ENCODE assay signal across 27 cellular contexts in the genomic region with DNA sequence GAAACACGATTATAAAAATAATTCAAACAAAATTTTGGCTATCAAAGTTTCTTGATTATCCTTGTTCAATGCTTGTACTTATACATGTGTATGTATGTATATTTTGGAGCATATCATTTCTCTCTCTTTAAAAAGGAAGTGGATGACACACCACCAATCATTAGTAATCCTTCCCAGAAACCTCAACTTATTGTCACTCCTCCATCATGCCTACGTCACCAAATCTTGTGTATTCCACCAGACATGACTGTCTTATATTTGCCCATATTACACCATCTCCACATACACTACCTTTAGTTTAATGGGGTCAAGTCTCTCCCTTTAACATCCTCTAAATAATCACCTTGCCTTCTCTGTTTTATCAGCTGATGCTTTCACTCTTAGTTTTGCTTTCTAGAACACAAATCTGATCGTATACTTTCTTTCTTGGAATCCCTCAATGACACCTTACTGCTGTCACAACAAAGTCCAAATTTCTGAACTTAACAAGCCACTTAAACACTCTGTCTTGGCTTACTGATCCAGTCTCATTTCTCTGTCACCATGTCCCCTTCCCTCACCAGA.
DNase-seq lines count a peak whose midpoint lies in the region; ATAC-seq and TF ChIP-seq lines count a peak whose summit lies in the region.
"Had no signal": no experiment of that assay in that cellular context is flagged by ENCODE, and none has a peak within 500 bp of the region (broad histone marks: within the 10 kb centered on the region; RNA-seq: fewer than 3 reads in every experiment).

No MANE protein-coding gene starts in this region.

- no peak for TF ChIP-seq CTCF in mammary epithelial cell (conservative IDR thresholded peaks at IDR 0.05 in 1 of 2, IDR thresholded peaks at IDR 0.05 in 1 of 2; ENCODE audit: extremely low read depth in 1 of 2, insufficient read depth in 1 of 2, low read depth in 1 of 2, low read length in 2 of 2)
- TF ChIP-seq CTCF in Calu3 (IDR thresholded peaks at IDR 0.05; ENCODE audit: unreplicated experiment), result no peak

- no peaks in the 10 kb centered on the region for H3K79me2 ChIP-seq in mammary epithelial cell (ENCODE audit: insufficient read depth, low read length)

- H3K4me3 Mint-ChIP-seq in activated naive CD4-positive, alpha-beta T cell treated with anti-CD3 and anti-CD28 coated beads for 36 hours, result no peak overlapping the region
- H3K4me3 Mint-ChIP-seq in Calu3 (ENCODE audit: low read depth, unreplicated experiment), result no peak overlapping the region
- no peak overlapping the region for H3K4me3 Mint-ChIP-seq in activated T-helper 2 cell treated with anti-CD3 and anti-CD28 coated beads, Interferon-gamma antibody, Interleukin-2, Interleukin-4, amounts not matched to agents 10 μg/mL and 5 μg/mL and 100 μg/mL, durations not matched to agents 14 hours and 24 hours and 36 hours (ENCODE audit: low read depth)
- H3K4me3 Mint-ChIP-seq: activated naive CD8-positive, alpha-beta T cell treated with anti-CD3 and anti-CD28 coated beads, Interleukin-2, amount 50 U/mL, for 24 hours; CD8-positive, alpha-beta T cell; HFFc6; IgD-negative memory B cell; natural killer cell; stimulated activated naive CD8-positive, alpha-beta T cell treated with anti-CD3 and anti-CD28 coated beads, Interleukin-15, Interleukin-2, amounts not matched to agents 100 ng/mL and 50 ng/mL, for 24 hours had no signal

- 70% methylated on average over 3 of the region's 3 CpGs for WGBS in mammary epithelial cell (ENCODE audit: low coverage, missing lambda C conversion rate)

- BruUV-seq in mammary epithelial cell (replicated peaks; lab: Mats Ljungman, UMichigan) (no TSS peak), Calu3 (replicated peaks; lab: Mats Ljungman, UMichigan) (no TSS peak)

- H3K27me3 ChIP-seq in MG63 (no peaks in the 10 kb centered on the region), mammary epithelial cell (ENCODE audit: insufficient read depth, low read length) (peaks cover 3% of the 10 kb centered on the region)
- H3K27me3 ChIP-seq: SJCRH30, vagina had no signal

- H3K27ac ChIP-seq in mammary epithelial cell (ENCODE audit: insufficient read depth, low read depth, low read length), result no peak overlapping the region
- H3K27ac ChIP-seq: lower lobe of right lung, SJCRH30, thoracic aorta, vagina had no signal

- H3K4me1 Mint-ChIP-seq in activated naive CD4-positive, alpha-beta T cell treated with anti-CD3 and anti-CD28 coated beads for 36 hours (ENCODE audit: low read depth), result no peaks in the 10 kb centered on the region
- H3K4me1 Mint-ChIP-seq in Calu3 (ENCODE audit: low read depth, unreplicated experiment), result no peaks in the 10 kb centered on the region
- H3K4me1 Mint-ChIP-seq in activated T-helper 2 cell treated with anti-CD3 and anti-CD28 coated beads, Interferon-gamma antibody, Interleukin-2, Interleukin-4, amounts not matched to agents 10 μg/mL and 5 μg/mL and 100 μg/mL, durations not matched to agents 14 hours and 24 hours and 36 hours (ENCODE audit: low read depth), result no peaks in the 10 kb centered on the region
- H3K4me1 Mint-ChIP-seq: activated naive CD8-positive, alpha-beta T cell treated with anti-CD3 and anti-CD28 coated beads, Interleukin-2, amount 50 U/mL, for 24 hours; IgD-negative memory B cell; natural killer cell had no signal

- H3K9me3 ChIP-seq in MG63 (no peaks in the 10 kb centered on the region), mammary epithelial cell (replicated peaks; ENCODE audit: insufficient read depth, low read length) (no peaks in the 10 kb centered on the region)
- H3K9me3 ChIP-seq: lower lobe of right lung, SJCRH30, thoracic aorta, vagina had no signal

- ATAC-seq in activated naive CD4-positive, alpha-beta T cell treated with anti-CD3 and anti-CD28 coated beads, Interleukin-2, amount 50 U/mL, for 72 hours, result no peak
- ATAC-seq: activated naive CD8-positive, alpha-beta T cell treated with anti-CD3 and anti-CD28 coated beads, Interleukin-2, amount 50 U/mL, for 24 hours; CD8-positive, alpha-beta T cell; lower lobe of right lung; natural killer cell had no signal

- no peaks in the 10 kb centered on the region for H4K20me1 ChIP-seq in mammary epithelial cell (ENCODE audit: insufficient read depth, low read length)

- in situ Hi-C loops in mammary epithelial cell (cut with MboI; ENCODE audit: low sequenced_read_pairs in 2 of 2), result no loop called here

- no peak overlapping the region for H3K9ac ChIP-seq in mammary epithelial cell (ENCODE audit: insufficient read depth, low read length)

- CTCF ChIA-PET in activated naive CD4-positive, alpha-beta T cell treated with anti-CD3 and anti-CD28 coated beads for 36 hours (lab: Charles Lee), result no interaction called here
- CTCF ChIA-PET in mammary epithelial cell (lab: Charles Lee; ENCODE audit: low non-redundant PET), result no interaction called here
- CTCF ChIA-PET in Calu3 (lab: Charles Lee), result no interaction called here

- H3K4me2 ChIP-seq in mammary epithelial cell (ENCODE audit: insufficient read depth, low read depth, low read length), result no peak overlapping the region

- H3K4me1 ChIP-seq in mammary epithelial cell (ENCODE audit: insufficient read depth, low read length), result no peaks in the 10 kb centered on the region
- H3K4me1 ChIP-seq: lower lobe of right lung, SJCRH30, vagina had no signal

- DNase-seq in activated naive CD4-positive, alpha-beta T cell treated with anti-CD3 and anti-CD28 coated beads for 36 hours, result no peak
- DNase-seq in activated naive CD4-positive, alpha-beta T cell treated with anti-CD3 and anti-CD28 coated beads, Interleukin-2, amount 50 U/mL, for 72 hours (ENCODE audit: low spot score in 2 of 2), result no peak
- DNase-seq in MG63 (peak; percentile 5), mammary epithelial cell (peak; percentile 4), skeletal muscle cell (ENCODE audit: low read depth) (peak; percentile 7), Calu3 (no peak), T1000 (lab: John Stamatoyannopoulos, UW) (no peak)
- no peak for DNase-seq in activated T-helper 2 cell treated with anti-CD3 and anti-CD28 coated beads, Interferon-gamma antibody, Interleukin-2, Interleukin-4, amounts not matched to agents 10 μg/mL and 5 μg/mL and 100 μg/mL, durations not matched to agents 14 hours and 24 hours and 36 hours (ENCODE audit: low spot score)
- DNase-seq: activated CD4-positive, alpha-beta T cell treated with anti-CD3 and anti-CD28 coated beads for 4 hours; activated effector memory CD4-positive, alpha-beta T cell treated with anti-CD3 and anti-CD28 coated beads, Interleukin-2, amount 50 U/mL, for 16 hours; activated naive CD8-positive, alpha-beta T cell treated with anti-CD3 and anti-CD28 coated beads, Interleukin-2, amount 50 U/mL, for 24 hours; CD8-positive, alpha-beta T cell; head of caudate nucleus; HFFc6; lower lobe of right lung; natural killer cell; NCI-H1105; NCI-H1930; NCI-H2227 treated with DMSO at 0.1 percent for 48 hours; NCI-H69; SJCRH30; small intestine; T-helper 1 cell had no signal

- dilution Hi-C loops in mammary epithelial cell (cut with HindIII; ENCODE audit: low sequenced_read_pairs), result no loop called here

- no peak overlapping the region for H3K4me3 ChIP-seq in MG63
- no peak overlapping the region for H3K4me3 ChIP-seq in mammary epithelial cell (replicated peaks in 1 of 3; ENCODE audit: insufficient read depth in 1 of 3, low read depth in 2 of 3, low read length in 3 of 3)
- no peak overlapping the region for H3K4me3 ChIP-seq in skeletal muscle cell (ENCODE audit: low read depth, low read length)
- H3K4me3 ChIP-seq: lower lobe of right lung, SJCRH30, thoracic aorta, vagina had no signal

- H3K27ac Mint-ChIP-seq in activated naive CD4-positive, alpha-beta T cell treated with anti-CD3 and anti-CD28 coated beads for 36 hours, result peak overlapping the region; percentile 35
- H3K27ac Mint-ChIP-seq in activated naive CD4-positive, alpha-beta T cell treated with anti-CD3 and anti-CD28 coated beads, Interleukin-2, amount 50 U/mL, for 72 hours, result no peak overlapping the region
- no peak overlapping the region for H3K27ac Mint-ChIP-seq in Calu3 (ENCODE audit: unreplicated experiment)
- H3K27ac Mint-ChIP-seq in activated T-helper 2 cell treated with anti-CD3 and anti-CD28 coated beads, Interferon-gamma antibody, Interleukin-2, Interleukin-4, amounts not matched to agents 10 μg/mL and 5 μg/mL and 100 μg/mL, durations not matched to agents 14 hours and 24 hours and 36 hours, result no peak overlapping the region
- H3K27ac Mint-ChIP-seq: activated naive CD8-positive, alpha-beta T cell treated with anti-CD3 and anti-CD28 coated beads, Interleukin-2, amount 50 U/mL, for 24 hours; CD8-positive, alpha-beta T cell; HFFc6; IgD-negative memory B cell; natural killer cell; stimulated activated naive CD8-positive, alpha-beta T cell treated with anti-CD3 and anti-CD28 coated beads, Interleukin-15, Interleukin-2, amounts not matched to agents 100 ng/mL and 50 ng/mL, for 24 hours had no signal

- H3K36me3 ChIP-seq in MG63 (no peaks in the 10 kb centered on the region), mammary epithelial cell (ENCODE audit: insufficient read depth, low read length) (no peaks in the 10 kb centered on the region)
- H3K36me3 ChIP-seq: lower lobe of right lung, SJCRH30, thoracic aorta, vagina had no signal

- H2AFZ ChIP-seq in mammary epithelial cell (ENCODE audit: low read depth, low read length), result no peak overlapping the region

- peaks cover 11% of the 10 kb centered on the region for H3K9me3 Mint-ChIP-seq in activated naive CD4-positive, alpha-beta T cell treated with anti-CD3 and anti-CD28 coated beads for 36 hours
- peaks cover 5 to 11% of the 10 kb centered on the region in 2 donors for H3K9me3 Mint-ChIP-seq in activated naive CD4-positive, alpha-beta T cell treated with anti-CD3 and anti-CD28 coated beads, Interleukin-2, amount 50 U/mL, for 72 hours
- H3K9me3 Mint-ChIP-seq in Calu3 (ENCODE audit: low read depth, unreplicated experiment), result no peaks in the 10 kb centered on the region
- peaks cover 4% of the 10 kb centered on the region for H3K9me3 Mint-ChIP-seq in activated T-helper 2 cell treated with anti-CD3 and anti-CD28 coated beads, Interferon-gamma antibody, Interleukin-2, Interleukin-4, amounts not matched to agents 10 μg/mL and 5 μg/mL and 100 μg/mL, durations not matched to agents 14 hours and 24 hours and 36 hours

- intact Hi-C loops in activated naive CD4-positive, alpha-beta T cell treated with anti-CD3 and anti-CD28 coated beads for 36 hours (cut with micrococcal nuclease), result no loop called here
- intact Hi-C loops in mammary epithelial cell (cut with micrococcal nuclease), result no loop called here
- intact Hi-C loops in Calu3 (cut with micrococcal nuclease; ENCODE audit: unreplicated experiment), result no loop called here
- intact Hi-C loops in activated T-helper 2 cell treated with anti-CD3 and anti-CD28 coated beads, Interferon-gamma antibody, Interleukin-2, Interleukin-4, amounts not matched to agents 10 μg/mL and 5 μg/mL and 100 μg/mL, durations not matched to agents 14 hours and 24 hours and 36 hours (cut with micrococcal nuclease), result no loop called here

- no peaks in the 10 kb centered on the region for H3K27me3 Mint-ChIP-seq in activated naive CD4-positive, alpha-beta T cell treated with anti-CD3 and anti-CD28 coated beads for 36 hours (ENCODE audit: low read depth)
- no peaks in the 10 kb centered on the region for H3K27me3 Mint-ChIP-seq in Calu3 (ENCODE audit: unreplicated experiment)
- H3K27me3 Mint-ChIP-seq in activated T-helper 2 cell treated with anti-CD3 and anti-CD28 coated beads, Interferon-gamma antibody, Interleukin-2, Interleukin-4, amounts not matched to agents 10 μg/mL and 5 μg/mL and 100 μg/mL, durations not matched to agents 14 hours and 24 hours and 36 hours (ENCODE audit: low read depth), result no peaks in the 10 kb centered on the region
- H3K27me3 Mint-ChIP-seq: activated naive CD8-positive, alpha-beta T cell treated with anti-CD3 and anti-CD28 coated beads, Interleukin-2, amount 50 U/mL, for 24 hours; IgD-negative memory B cell; stimulated activated naive CD8-positive, alpha-beta T cell treated with anti-CD3 and anti-CD28 coated beads, Interleukin-15, Interleukin-2, amounts not matched to agents 100 ng/mL and 50 ng/mL, for 24 hours had no signal

- H3K36me3 Mint-ChIP-seq in activated naive CD4-positive, alpha-beta T cell treated with anti-CD3 and anti-CD28 coated beads for 36 hours (ENCODE audit: low read depth), result no peaks in the 10 kb centered on the region
- no peaks in the 10 kb centered on the region for H3K36me3 Mint-ChIP-seq in activated naive CD4-positive, alpha-beta T cell treated with anti-CD3 and anti-CD28 coated beads, Interleukin-2, amount 50 U/mL, for 72 hours
- H3K36me3 Mint-ChIP-seq in Calu3 (ENCODE audit: insufficient read depth, unreplicated experiment), result no peaks in the 10 kb centered on the region
- H3K36me3 Mint-ChIP-seq in activated T-helper 2 cell treated with anti-CD3 and anti-CD28 coated beads, Interferon-gamma antibody, Interleukin-2, Interleukin-4, amounts not matched to agents 10 μg/mL and 5 μg/mL and 100 μg/mL, durations not matched to agents 14 hours and 24 hours and 36 hours (ENCODE audit: low read depth), result no peaks in the 10 kb centered on the region
- H3K36me3 Mint-ChIP-seq: CD8-positive, alpha-beta T cell; IgD-negative memory B cell; natural killer cell had no signal

Comparison
In these comparisons a context has a peak if more than half of its experiments do, and no peak if none do; other contexts are left out.
1. DNase-seq: peak in MG63 (single experiment), mammary epithelial cell (single experiment) and skeletal muscle cell (single experiment); none in activated naive CD4-positive, alpha-beta T cell treated with anti-CD3 and anti-CD28 coated beads for 36 hours (single experiment), activated naive CD4-positive, alpha-beta T cell treated with anti-CD3 and anti-CD28 coated beads, Interleukin-2, amount 50 U/mL, for 72 hours (0 of 2), Calu3 (single experiment), T1000 (single experiment) and activated T-helper 2 cell treated with anti-CD3 and anti-CD28 coated beads, Interferon-gamma antibody, Interleukin-2, Interleukin-4, amounts not matched to agents 10 μg/mL and 5 μg/mL and 100 μg/mL, durations not matched to agents 14 hours and 24 hours and 36 hours (single experiment).